ENCODE assay signal across 28 cellular contexts in the genomic region with DNA sequence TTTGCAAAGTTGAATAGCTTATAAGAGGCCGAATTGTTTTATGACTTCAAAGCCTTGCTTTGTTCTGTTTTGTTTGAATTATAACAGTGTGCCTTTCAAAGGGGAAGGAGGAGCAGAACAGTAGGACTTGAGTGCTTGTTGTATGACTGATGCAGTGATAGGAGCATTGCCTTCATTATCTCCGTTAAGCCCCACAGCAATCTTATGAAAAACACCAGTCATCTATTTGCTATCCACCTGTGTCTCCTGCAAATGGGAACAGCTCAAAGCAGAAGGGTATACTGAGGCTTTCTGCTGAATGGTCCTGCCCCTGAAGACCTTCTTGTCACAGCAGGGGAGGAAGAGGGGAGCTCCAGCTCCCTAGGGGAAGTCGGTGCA.
DNase-seq lines count a peak whose midpoint lies in the region; ATAC-seq and FAIRE-seq lines count a peak whose summit lies in the region.
"Had no signal": no experiment of that assay in that cellular context is flagged by ENCODE, and none has a peak within 500 bp of the region (broad histone marks: within the 10 kb centered on the region; RNA-seq: fewer than 3 reads in every experiment).

No MANE protein-coding gene starts in this region.

- no peak for FAIRE-seq in urothelium cell line (lab: Jason Lieb, UNC)
- FAIRE-seq: colon, G401.6, islet of Langerhans had no signal

- no peak for ATAC-seq in GM19035 (IDR thresholded peaks at IDR 0.05; ENCODE audit: unreplicated experiment)
- ATAC-seq: gastrocnemius medialis; stimulated activated naive B cell treated with anti-CD40 and anti-IgM and Interleukin-4, amounts not matched to agents 10 μg/mL and 1 μg/mL and 100 μg/mL, for 72 hours; T-helper 17 cell had no signal

- peak overlapping the region; percentile 59 for H3K27ac ChIP-seq in HUES48 (ENCODE audit: low read depth, low read length)
- H3K27ac ChIP-seq: brain microvascular endothelial cell, esophagus squamous epithelium, gastrocnemius medialis, GM23248, thoracic aorta had no signal

- H3K4me3 ChIP-seq in HUES48 (ENCODE audit: low read depth, low read length) (no peak overlapping the region), MG63 (no peak overlapping the region)
- H3K4me3 ChIP-seq: esophagus squamous epithelium, gastrocnemius medialis, GM23248, spleen, thoracic aorta had no signal

- H3K9me3 ChIP-seq in HUES48 (ENCODE audit: control insufficient read depth, insufficient read depth, low read length) (no peaks in the 10 kb centered on the region), MG63 (no peaks in the 10 kb centered on the region)
- H3K9me3 ChIP-seq: esophagus squamous epithelium, gastrocnemius medialis, spleen, thoracic aorta had no signal

- DNase-seq in SK-MEL-5 (ENCODE audit: low read depth, low spot score) (peak; percentile 69), globus pallidus (ENCODE audit: low spot score) (peak; percentile 94), putamen (ENCODE audit: low spot score) (peak; percentile 83), MG63 (no peak), urothelium cell line (ENCODE audit: low spot score) (no peak)
- DNase-seq: activated gamma-delta T cell; activated naive CD8-positive, alpha-beta T cell treated with anti-CD3 and anti-CD28 coated beads, Interleukin-2, amount 50 U/mL, for 24 hours; CD8-positive, alpha-beta memory T cell; DMS153; esophagus squamous epithelium; gastrocnemius medialis; Kasumi-1; NCI-H1048; NCI-H1930; NCI-H526 treated with DMSO at 0.1 percent for 48 hours; RPMI8226; spleen; stimulated activated CD4-positive, alpha-beta T cell treated with anti-CD3 and anti-CD28 coated beads, Interleukin-4, amount 100 ng/mL, for 1 hour; stimulated activated naive B cell treated with anti-CD40 and anti-IgM and Interleukin-4, amounts not matched to agents 10 μg/mL and 1 μg/mL and 100 μg/mL, for 72 hours; T-helper 17 cell had no signal

- H3K9ac ChIP-seq in HUES48 (ENCODE audit: low read depth, low read length) = no peak overlapping the region
- H3K9ac ChIP-seq: GM23248 had no signal

- in situ Hi-C loops in SK-MEL-5 (cut with HindIII; ENCODE audit: low pct_unique_long_range_greater_than_20kb, low sequenced_read_pairs) = no loop called here

- peaks cover 46% of the 10 kb centered on the region for H3K4me1 ChIP-seq in HUES48 (ENCODE audit: control insufficient read depth, insufficient read depth, low read length)
- H3K4me1 ChIP-seq: esophagus squamous epithelium, gastrocnemius medialis, spleen had no signal

- H3K36me3 ChIP-seq in HUES48 (ENCODE audit: control insufficient read depth, insufficient read depth, low read length) = no peaks in the 10 kb centered on the region
- H3K36me3 ChIP-seq in MG63 = no peaks in the 10 kb centered on the region
- H3K36me3 ChIP-seq: brain microvascular endothelial cell, esophagus squamous epithelium, gastrocnemius medialis, spleen, thoracic aorta had no signal

- H3K27me3 ChIP-seq in HUES48 (ENCODE audit: control insufficient read depth, insufficient read depth, low read length) = no peaks in the 10 kb centered on the region
- no peaks in the 10 kb centered on the region for H3K27me3 ChIP-seq in MG63
- H3K27me3 ChIP-seq: brain microvascular endothelial cell, spleen had no signal

Comparison
In these comparisons a context has a peak if more than half of its experiments do, and no peak if none do; other contexts are left out.
1. DNase-seq: peak in SK-MEL-5 (single experiment), globus pallidus (single experiment) and putamen (single experiment); none in MG63 (single experiment) and urothelium cell line (single experiment).